In genomic region chrX:47658301-47658683, GRCh38 we compare ENCODE assay signal across 8 cellular contexts. TPM values are rescaled to one million over a fixed set of nuclear protein-coding genes. Genes with fewer than 3 reads are reported as not detected.
DNase-seq lines count a peak whose midpoint lies in the region; ATAC-seq, FAIRE-seq and TF ChIP-seq lines count a peak whose summit lies in the region.

No MANE protein-coding gene starts in this region.

- peaks cover 0 to 4% of the 10 kb centered on the region in 2 donors for H3K4me1 ChIP-seq in right atrium auricular region
- peaks cover 15% of the 10 kb centered on the region for H3K4me1 ChIP-seq in mononuclear cell (ENCODE audit: insufficient read depth, low read length)

- H3K27me3 ChIP-seq in right atrium auricular region = no peaks in the 10 kb centered on the region
- H3K27me3 ChIP-seq in bronchial epithelial cell (ENCODE audit: control insufficient read depth, insufficient read depth, low read length) = no peaks in the 10 kb centered on the region
- no peaks in the 10 kb centered on the region for H3K27me3 ChIP-seq in mononuclear cell (ENCODE audit: insufficient read depth, low read length)

- peak overlapping the region; percentile 58 to 60 for H3K4me3 ChIP-seq in right atrium auricular region
- H3K4me3 ChIP-seq in bronchial epithelial cell (ENCODE audit: low read depth, low read length) = peak overlapping the region; percentile 82
- peak overlapping the region; percentile 66 for H3K4me3 ChIP-seq in mononuclear cell (ENCODE audit: low read length)
- no peak overlapping the region for H3K4me3 ChIP-seq in lower leg skin (ENCODE audit: low read depth, poor library complexity, severe bottlenecking)

- ATAC-seq in HG03025 (IDR thresholded peaks at IDR 0.05; ENCODE audit: low FRiP score, unreplicated experiment) (no peak), GM19324 (IDR thresholded peaks at IDR 0.05; ENCODE audit: low FRiP score, unreplicated experiment) (no peak)

- no peak for FAIRE-seq in bronchial epithelial cell (lab: Jason Lieb, UNC)

- H3K36me3 ChIP-seq in right atrium auricular region (peaks cover 19% of the 10 kb centered on the region), bronchial epithelial cell (ENCODE audit: control insufficient read depth, insufficient read depth, low read length) (peaks cover 1% of the 10 kb centered on the region)

- no peak for TF ChIP-seq POLR2A in lower leg skin (IDR thresholded peaks at IDR 0.05)

- DNase-seq in right atrium auricular region (ENCODE audit: low spot score) (no peak), cardiac septum (ENCODE audit: low spot score) (no peak), bronchial epithelial cell (ENCODE audit: low read depth) (peak; percentile 80), cortex of kidney (lab: John Stamatoyannopoulos, UW) (no peak), lower leg skin (ENCODE audit: low spot score in 2 of 2) (no peak)

- intact Hi-C loops in cardiac septum (cut with DNase I) (loop anchor here (10.0 kb wide), 1 partner anchor 367 kb away; no protein-coding TSS in a partner anchor), lower leg skin (cut with DNase I; ENCODE audit: low total_unique reads) (no loop called here)

- WGBS in lower leg skin, 2 donors = 0 to 58% methylated on average over 3 to 13 of the region's 13 CpGs

- no peak for TF ChIP-seq CTCF in right atrium auricular region (IDR thresholded peaks at IDR 0.05)
- no peak for TF ChIP-seq CTCF in bronchial epithelial cell (IDR thresholded peaks at IDR 0.05; ENCODE audit: insufficient read depth, low read length, severe bottlenecking)
- TF ChIP-seq CTCF in lower leg skin (IDR thresholded peaks at IDR 0.05) = no peak

- H3K9me3 ChIP-seq in right atrium auricular region (no peaks in the 10 kb centered on the region), mononuclear cell (ENCODE audit: low read depth, low read length) (no peaks in the 10 kb centered on the region)

- H3K27ac ChIP-seq in right atrium auricular region = peak overlapping the region; percentile 90 to 92

RNA-seq across cellular contexts. Expression of gene UXT, which starts 0.7 kb away (rescaled TPM):
- total RNA-seq in right atrium auricular region (100 to 1,000 TPM; 108 to 158 TPM), cardiac septum (83.2 TPM), bronchial epithelial cell (109 and 144 TPM in 2 replicates), mononuclear cell (176 TPM), lower leg skin (100 to 1,000 TPM in 3 of 4 donors, 10 to 100 TPM in 1; 95.7 to 190 (median 125) TPM)

RNA-seq across cellular contexts. Expression of gene ELK1, which starts 7.9 kb away (rescaled TPM):
- 10 to 100 TPM; 21.9 to 28.9 TPM for total RNA-seq in right atrium auricular region
- total RNA-seq in cardiac septum = 38.2 TPM
- 8.4 and 9.5 TPM in 2 replicates for total RNA-seq in bronchial epithelial cell
- 19.3 TPM for total RNA-seq in mononuclear cell
- 10 to 100 TPM; 19.7 to 28.4 (median 25.5) TPM for total RNA-seq in lower leg skin

RNA-seq across cellular contexts. Expression of gene CFP, which starts 28.6 kb away (rescaled TPM):
- total RNA-seq in right atrium auricular region (1 to 10 TPM; 2.2 to 6.3 TPM), cardiac septum (1.0 TPM), bronchial epithelial cell (under 0.01 and 0.26 TPM in 2 replicates), mononuclear cell (139 TPM), lower leg skin (1 to 10 TPM; 3.0 to 7.6 (median 4.5) TPM)

RNA-seq across cellular contexts. Expression of gene SYN1, which starts 38.6 kb away (rescaled TPM):
- 1 to 10 TPM; 6.4 to 7.0 TPM for total RNA-seq in right atrium auricular region
- 12.1 TPM for total RNA-seq in cardiac septum
- total RNA-seq in bronchial epithelial cell = 0.26 TPM in 1 of 2 replicates, not detected in the other
- 0.21 TPM for total RNA-seq in mononuclear cell
- under 1 TPM in 3 of 4 donors, not detected in 1; 0.10 to 0.72 (median 0.61) TPM for total RNA-seq in lower leg skin

Comparison
In these comparisons a context has a peak if more than half of its experiments do, and no peak if none do; other contexts are left out.
1. RNA of gene CFP, which starts 28.6 kb away (total RNA-seq): 139 TPM in mononuclear cell (single experiment); 2.2 to 6.3 TPM in right atrium auricular region, 3.0 to 7.6 TPM in lower leg skin, 1.0 TPM in cardiac septum (single experiment) and under 0.01 to 0.26 TPM in bronchial epithelial cell; every median in the first group is over 10 times any median in the second.